Comparison of ENCODE assay signal across 15 cellular contexts in the genomic region with DNA sequence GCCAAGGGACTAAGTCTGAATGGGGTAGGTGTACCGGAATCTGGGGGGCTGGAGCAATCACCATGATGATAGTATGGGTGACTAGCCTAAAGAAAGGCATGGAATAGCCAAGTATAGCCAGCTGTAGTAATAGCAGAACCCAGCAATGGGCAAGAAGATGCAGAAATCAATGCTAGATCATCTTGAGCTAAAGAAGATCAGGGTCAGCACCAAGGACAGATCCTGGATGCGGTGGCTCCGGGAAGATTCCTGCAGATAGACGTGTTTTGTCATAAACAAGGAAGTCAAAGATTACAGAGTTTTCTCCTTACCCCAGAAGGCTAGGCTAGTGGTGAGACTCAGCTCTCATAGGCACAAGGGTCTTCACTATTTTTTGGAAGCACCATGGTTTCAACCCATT.
A peak's percentile ranks its signal among the peaks of the same experiment; 100 is the strongest.
DNase-seq lines count a peak whose midpoint lies in the region; ATAC-seq and TF ChIP-seq lines count a peak whose summit lies in the region.
"Had no signal": no experiment of that assay in that cellular context is flagged by ENCODE, and none has a peak within 500 bp of the region (broad histone marks: within the 10 kb centered on the region; RNA-seq: fewer than 3 reads in every experiment).

No MANE protein-coding gene starts in this region.

- no peak overlapping the region for H3K27ac Mint-ChIP-seq in activated naive CD4-positive, alpha-beta T cell treated with anti-CD3 and anti-CD28 coated beads for 36 hours
- no peak overlapping the region for H3K27ac Mint-ChIP-seq in endodermal cell
- H3K27ac Mint-ChIP-seq: activated T-cell treated with anti-CD3 and anti-CD28 coated beads, Interleukin-2, amount 50 U/mL, for 72 hours had no signal

- H3K9me3 Mint-ChIP-seq in activated naive CD4-positive, alpha-beta T cell treated with anti-CD3 and anti-CD28 coated beads for 36 hours: no peaks in the 10 kb centered on the region
- H3K9me3 Mint-ChIP-seq in endodermal cell: no peaks in the 10 kb centered on the region

- H2AFZ ChIP-seq in PC-3 (ENCODE audit: low read length): no peak overlapping the region
- H2AFZ ChIP-seq in osteoblast (ENCODE audit: low read length): no peak overlapping the region

- H3K9me2 ChIP-seq in PC-3 (replicated peaks; ENCODE audit: low read length): no peaks in the 10 kb centered on the region

- BruUV-seq in PC-3 (replicated peaks; lab: Mats Ljungman, UMichigan): no TSS peak

- no peaks in the 10 kb centered on the region for H4K20me1 ChIP-seq in PC-3 (ENCODE audit: low read length)
- H4K20me1 ChIP-seq in osteoblast (ENCODE audit: insufficient read depth, low read length): no peaks in the 10 kb centered on the region

- WGBS in endodermal cell (ENCODE audit: insufficient coverage in 1 of 2, insufficient read length in 1 of 2), 2 experiments: 42 to 67% methylated on average over 1 to 4 of the region's 4 CpGs

- H3F3A ChIP-seq in PC-3 (ENCODE audit: low read length, unreplicated experiment): no peaks in the 10 kb centered on the region

- no peaks in the 10 kb centered on the region for H3K4me1 Mint-ChIP-seq in activated naive CD4-positive, alpha-beta T cell treated with anti-CD3 and anti-CD28 coated beads for 36 hours (ENCODE audit: low read depth)
- H3K4me1 Mint-ChIP-seq in endodermal cell: no peaks in the 10 kb centered on the region

- TF ChIP-seq CTCF in PC-3 (conservative IDR thresholded peaks at IDR 0.05; ENCODE audit: low read depth, low read length): no peak
- TF ChIP-seq CTCF in endodermal cell (conservative IDR thresholded peaks at IDR 0.05): no peak
- no peak for TF ChIP-seq CTCF in WERI-Rb-1 (IDR thresholded peaks at IDR 0.05; ENCODE audit: low read depth, low read length)
- no peak for TF ChIP-seq CTCF in osteoblast (IDR thresholded peaks at IDR 0.05; ENCODE audit: extremely low read depth, low read depth, low read length)

- peaks cover 2% of the 10 kb centered on the region for H3K27me3 Mint-ChIP-seq in activated naive CD4-positive, alpha-beta T cell treated with anti-CD3 and anti-CD28 coated beads for 36 hours (ENCODE audit: low read depth)
- peaks cover 41% of the 10 kb centered on the region for H3K27me3 Mint-ChIP-seq in endodermal cell (ENCODE audit: insufficient read depth)

- H3K27me3 ChIP-seq in PC-3 (ENCODE audit: low read length) (no peaks in the 10 kb centered on the region), endodermal cell (ENCODE audit: control insufficient read depth, insufficient read depth, low read length, poor library complexity, severe bottlenecking) (peaks cover 19% of the 10 kb centered on the region), WERI-Rb-1 (ENCODE audit: insufficient read depth, low read depth, severe bottlenecking) (no peaks in the 10 kb centered on the region), osteoblast (ENCODE audit: insufficient read depth, low read length) (no peaks in the 10 kb centered on the region)

- H3K9ac ChIP-seq in PC-3 (ENCODE audit: low read length) (no peak overlapping the region), endodermal cell (ENCODE audit: extremely low read depth, low read length, poor library complexity, severe bottlenecking) (no peak overlapping the region)

- POLR2A ChIA-PET in PC-3 (lab: Charles Lee; ENCODE audit: unreplicated experiment): no interaction called here

- H3K79me2 ChIP-seq in PC-3 (ENCODE audit: low read length): no peaks in the 10 kb centered on the region
- H3K79me2 ChIP-seq in osteoblast (ENCODE audit: insufficient read depth, low read length): no peaks in the 10 kb centered on the region

- H3K4me1 ChIP-seq in PC-3 (ENCODE audit: insufficient read depth, low read length) (no peaks in the 10 kb centered on the region), endodermal cell (ENCODE audit: control insufficient read depth, insufficient read depth, low read length) (no peaks in the 10 kb centered on the region), osteoblast (ENCODE audit: insufficient read depth, low read length) (no peaks in the 10 kb centered on the region)
- H3K4me1 ChIP-seq: gastroesophageal sphincter had no signal

- H3K36me3 ChIP-seq in PC-3 (ENCODE audit: low read depth, low read length): no peaks in the 10 kb centered on the region
- H3K36me3 ChIP-seq in endodermal cell (ENCODE audit: control insufficient read depth, insufficient read depth, low read length): no peaks in the 10 kb centered on the region
- H3K36me3 ChIP-seq in WERI-Rb-1: no peaks in the 10 kb centered on the region
- H3K36me3 ChIP-seq in osteoblast (ENCODE audit: insufficient read depth, low read length): no peaks in the 10 kb centered on the region
- H3K36me3 ChIP-seq: gastroesophageal sphincter had no signal

- H3K27ac ChIP-seq in PC-3 (ENCODE audit: low read length) (no peak overlapping the region), endodermal cell (ENCODE audit: low read depth, low read length) (no peak overlapping the region), WERI-Rb-1 (no peak overlapping the region), osteoblast (ENCODE audit: low read depth, low read length) (no peak overlapping the region)
- H3K27ac ChIP-seq: gastroesophageal sphincter, RWPE1 had no signal

- no peaks in the 10 kb centered on the region for H3K36me3 Mint-ChIP-seq in activated naive CD4-positive, alpha-beta T cell treated with anti-CD3 and anti-CD28 coated beads for 36 hours (ENCODE audit: low read depth)
- H3K36me3 Mint-ChIP-seq in endodermal cell (ENCODE audit: low read depth): no peaks in the 10 kb centered on the region

- H3K4me2 ChIP-seq in PC-3 (ENCODE audit: low read length) (no peak overlapping the region), osteoblast (ENCODE audit: insufficient read depth, low read length) (no peak overlapping the region)
- H3K4me2 ChIP-seq: smooth muscle cell had no signal

- no peak overlapping the region for H3K4me3 Mint-ChIP-seq in activated naive CD4-positive, alpha-beta T cell treated with anti-CD3 and anti-CD28 coated beads for 36 hours
- H3K4me3 Mint-ChIP-seq in endodermal cell: no peak overlapping the region
- H3K4me3 Mint-ChIP-seq: activated T-cell treated with anti-CD3 and anti-CD28 coated beads, Interleukin-2, amount 50 U/mL, for 72 hours had no signal

- CTCF ChIA-PET in activated naive CD4-positive, alpha-beta T cell treated with anti-CD3 and anti-CD28 coated beads for 36 hours (lab: Charles Lee): no interaction called here
- CTCF ChIA-PET in PC-3 (lab: Charles Lee): no interaction called here

- intact Hi-C loops in activated naive CD4-positive, alpha-beta T cell treated with anti-CD3 and anti-CD28 coated beads for 36 hours (cut with micrococcal nuclease): no loop called here
- intact Hi-C loops in PC-3 (cut with micrococcal nuclease): no loop called here

- H3K4me3 ChIP-seq in PC-3 (ENCODE audit: low read length) (no peak overlapping the region), endodermal cell (ENCODE audit: low read length) (no peak overlapping the region), WERI-Rb-1 (ENCODE audit: low read depth, low read length) (no peak overlapping the region), osteoblast (ENCODE audit: insufficient read depth, low read length) (no peak overlapping the region)
- H3K4me3 ChIP-seq: gastroesophageal sphincter, smooth muscle cell had no signal

- ATAC-seq in PC-3: no peak
- no peak for ATAC-seq in HG02852 (IDR thresholded peaks at IDR 0.05; ENCODE audit: unreplicated experiment)
- ATAC-seq in GM19455 (IDR thresholded peaks at IDR 0.05; ENCODE audit: unreplicated experiment): no peak
- ATAC-seq: activated T-cell treated with anti-CD3 and anti-CD28 coated beads, Interleukin-2, amount 50 U/mL, for 72 hours; gastroesophageal sphincter had no signal

- DNase-seq in activated naive CD4-positive, alpha-beta T cell treated with anti-CD3 and anti-CD28 coated beads for 36 hours: peak; percentile 5
- DNase-seq in activated naive CD4-positive, alpha-beta T cell treated with anti-CD3 and anti-CD28 coated beads, Interleukin-2, amount 50 U/mL, for 16 hours: no peak
- DNase-seq in PC-3 (peak; percentile 6), endodermal cell (peak; percentile 84), WERI-Rb-1 (no peak), osteoblast (ENCODE audit: insufficient read length, low spot score, missing footprints) (no peak)
- DNase-seq: activated T-cell treated with anti-CD3 and anti-CD28 coated beads, Interleukin-2, amount 50 U/mL, for 72 hours; cerebellar nuclear complex; NCI-H1417 treated with DMSO at 0.1 percent for 48 hours; stimulated activated naive CD4-positive, alpha-beta T cell treated with Interleukin-2 at 50 U/mL for 16 hours had no signal

- H3K9me3 ChIP-seq in PC-3 (ENCODE audit: low read length) (peaks cover 30% of the 10 kb centered on the region), endodermal cell (ENCODE audit: control insufficient read depth, low read length) (peaks cover 4% of the 10 kb centered on the region), WERI-Rb-1 (ENCODE audit: severe bottlenecking) (no peaks in the 10 kb centered on the region), osteoblast (ENCODE audit: low read depth, low read length) (no peaks in the 10 kb centered on the region)
- H3K9me3 ChIP-seq: gastroesophageal sphincter had no signal

Comparison
In these comparisons a context has a peak if more than half of its experiments do, and no peak if none do; other contexts are left out.
1. DNase-seq: peak in activated naive CD4-positive, alpha-beta T cell treated with anti-CD3 and anti-CD28 coated beads for 36 hours (single experiment), PC-3 (single experiment) and endodermal cell (single experiment); none in activated naive CD4-positive, alpha-beta T cell treated with anti-CD3 and anti-CD28 coated beads, Interleukin-2, amount 50 U/mL, for 16 hours (single experiment), WERI-Rb-1 (single experiment) and osteoblast (single experiment).